ENCODE assay signal across 16 cellular contexts in the genomic region with DNA sequence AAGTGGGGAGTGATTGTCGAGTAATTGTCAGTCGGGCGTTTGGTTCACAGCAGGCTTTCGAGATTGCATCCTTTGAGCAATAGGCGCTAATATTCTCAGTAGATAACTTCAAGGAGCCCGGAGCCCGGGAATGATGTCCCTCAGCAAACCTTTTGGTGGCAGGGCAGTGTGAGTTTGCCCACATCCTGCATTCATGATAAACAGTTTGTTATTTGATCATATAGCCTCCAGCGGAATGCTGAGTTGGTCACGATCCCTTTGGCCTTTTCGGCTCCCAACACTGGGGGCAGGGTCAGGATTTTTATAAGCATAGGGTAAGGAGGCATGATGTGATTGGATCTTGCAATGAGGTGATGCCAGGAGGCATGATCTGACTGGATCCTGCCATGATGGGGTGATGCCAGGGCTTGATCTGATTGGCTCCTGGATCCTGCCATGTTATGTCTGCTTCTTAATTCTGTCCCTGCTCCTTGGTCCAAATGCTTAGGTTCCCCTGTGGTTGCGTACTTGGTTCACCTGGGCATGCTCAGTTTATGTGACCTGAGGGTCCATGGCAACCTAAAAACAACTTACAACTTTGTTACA. TPM values are rescaled to one million over a fixed set of nuclear protein-coding genes. Genes with fewer than 3 reads are reported as not detected.
"Had no signal": no experiment of that assay in that cellular context is flagged by ENCODE, and none has a peak within 500 bp of the region (broad histone marks: within the 10 kb centered on the region; RNA-seq: fewer than 3 reads in every experiment).

No MANE protein-coding gene starts in this region.

- H3K36me3 ChIP-seq: gastrocnemius medialis, heart right ventricle, WERI-Rb-1 had no signal

- H3K9me3 ChIP-seq: gastrocnemius medialis, heart right ventricle had no signal

- H3K27ac ChIP-seq: gastrocnemius medialis, heart right ventricle, parathyroid adenoma, WERI-Rb-1 had no signal

- H3K4me3 ChIP-seq: gastrocnemius medialis, heart right ventricle, lung had no signal

- H2AFZ ChIP-seq: parathyroid adenoma had no signal

- H3K27ac Mint-ChIP-seq: activated CD8-positive, alpha-beta T cell treated with anti-CD3 and anti-CD28 coated beads for 36 hours; activated T-helper 1 cell treated with anti-CD3 and anti-CD28 coated beads, Interleukin-12 subunit alpha, Interleukin-12 subunit beta, Interleukin-2, Interleukin-4 antibody, amounts not matched to agents 30 ng/mL and 10 ng/mL and 1 ng/mL, durations not matched to agents 14 hours and 24 hours and 36 hours had no signal

- H3K4me3 Mint-ChIP-seq: activated CD8-positive, alpha-beta T cell treated with anti-CD3 and anti-CD28 coated beads for 36 hours; activated T-helper 1 cell treated with anti-CD3 and anti-CD28 coated beads, Interleukin-12 subunit alpha, Interleukin-12 subunit beta, Interleukin-2, Interleukin-4 antibody, amounts not matched to agents 30 ng/mL and 10 ng/mL and 1 ng/mL, durations not matched to agents 14 hours and 24 hours and 36 hours had no signal

- H3K4me1 ChIP-seq: gastrocnemius medialis, parathyroid adenoma had no signal

- FAIRE-seq: islet of Langerhans had no signal

- H3K27me3 ChIP-seq: gastrocnemius medialis, heart right ventricle had no signal

- H3K9me3 Mint-ChIP-seq: activated T-helper 1 cell treated with anti-CD3 and anti-CD28 coated beads, Interleukin-12 subunit alpha, Interleukin-12 subunit beta, Interleukin-2, Interleukin-4 antibody, amounts not matched to agents 30 ng/mL and 10 ng/mL and 1 ng/mL, durations not matched to agents 14 hours and 24 hours and 36 hours had no signal

- ATAC-seq: activated CD8-positive, alpha-beta T cell treated with anti-CD3 and anti-CD28 coated beads for 36 hours; gastrocnemius medialis; heart right ventricle had no signal

- DNase-seq: activated CD4-positive, alpha-beta T cell treated with anti-CD3 and anti-CD28 coated beads for 4 hours; activated CD8-positive, alpha-beta memory T cell treated with anti-CD3 and anti-CD28 coated beads, Interleukin-2, amount 50 U/mL, for 4 hours; activated CD8-positive, alpha-beta T cell treated with anti-CD3 and anti-CD28 coated beads for 36 hours; activated naive CD4-positive, alpha-beta T cell; cerebellar nuclear complex; effector memory CD4-positive, alpha-beta T cell; gastrocnemius medialis; heart right ventricle; stimulated activated CD4-positive, alpha-beta T cell treated with anti-CD3 and anti-CD28 coated beads, Interleukin-2, amount 100 ng/mL, for 24 hours; T-helper 1 cell; WERI-Rb-1 had no signal

- H3K9ac ChIP-seq: parathyroid adenoma had no signal

- H3K79me2 ChIP-seq: parathyroid adenoma had no signal

- H3K27me3 Mint-ChIP-seq: activated CD8-positive, alpha-beta T cell treated with anti-CD3 and anti-CD28 coated beads for 36 hours had no signal

RNA-seq across cellular contexts. Expression of gene IGSF23, which starts 38.2 kb away (rescaled TPM):
- total RNA-seq: activated CD8-positive, alpha-beta T cell treated with anti-CD3 and anti-CD28 coated beads for 36 hours; activated T-helper 1 cell treated with anti-CD3 and anti-CD28 coated beads, Interleukin-12 subunit alpha, Interleukin-12 subunit beta, Interleukin-2, Interleukin-4 antibody, amounts not matched to agents 30 ng/mL and 10 ng/mL and 1 ng/mL, durations not matched to agents 14 hours and 24 hours and 36 hours; gastrocnemius medialis; heart right ventricle; lung; urinary bladder had no signal
- polyA plus RNA-seq: lung, urinary bladder had no signal

RNA-seq across cellular contexts. Expression of gene CEACAM20, which starts 45.7 kb away (rescaled TPM):
- total RNA-seq: activated CD8-positive, alpha-beta T cell treated with anti-CD3 and anti-CD28 coated beads for 36 hours; activated T-helper 1 cell treated with anti-CD3 and anti-CD28 coated beads, Interleukin-12 subunit alpha, Interleukin-12 subunit beta, Interleukin-2, Interleukin-4 antibody, amounts not matched to agents 30 ng/mL and 10 ng/mL and 1 ng/mL, durations not matched to agents 14 hours and 24 hours and 36 hours; gastrocnemius medialis; heart right ventricle; lung; urinary bladder had no signal
- polyA plus RNA-seq: heart right ventricle, lung, urinary bladder had no signal
